In the genomic region with DNA sequence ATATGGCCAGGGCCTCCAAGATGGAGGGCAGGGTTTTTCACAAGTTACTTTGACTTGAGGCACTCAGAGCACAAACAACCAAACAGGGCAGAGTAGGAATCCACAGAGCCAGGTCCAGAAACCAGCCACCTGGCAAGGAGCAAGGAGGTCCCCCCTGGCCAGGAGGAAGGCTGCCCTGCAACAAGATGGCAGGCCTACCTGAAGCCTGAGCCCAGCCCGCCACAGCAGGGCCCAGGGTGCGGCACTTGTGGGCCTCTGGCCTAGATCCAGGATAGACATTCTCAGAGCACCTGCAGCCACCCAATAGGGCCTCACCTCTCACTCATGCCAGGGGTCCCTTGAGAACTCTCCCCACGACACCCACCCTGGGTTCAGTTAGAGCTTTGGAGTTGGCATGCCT, we compare ENCODE assay signal across 1 cellular context.
TF ChIP-seq lines count a peak whose summit lies in the region.

No MANE protein-coding gene starts in this region.

TF ChIP-seq in SK-N-SH, 30 proteins besides CTCF, POLR2A, EP300 and RAD21 (continued from another document):
- no peak for TF ChIP-seq REST (IDR thresholded peaks at IDR 0.05; ENCODE audit: low read depth, low read length)
- no peak for TF ChIP-seq ELF1 (IDR thresholded peaks at IDR 0.05)
- TF ChIP-seq, protein P1, sequence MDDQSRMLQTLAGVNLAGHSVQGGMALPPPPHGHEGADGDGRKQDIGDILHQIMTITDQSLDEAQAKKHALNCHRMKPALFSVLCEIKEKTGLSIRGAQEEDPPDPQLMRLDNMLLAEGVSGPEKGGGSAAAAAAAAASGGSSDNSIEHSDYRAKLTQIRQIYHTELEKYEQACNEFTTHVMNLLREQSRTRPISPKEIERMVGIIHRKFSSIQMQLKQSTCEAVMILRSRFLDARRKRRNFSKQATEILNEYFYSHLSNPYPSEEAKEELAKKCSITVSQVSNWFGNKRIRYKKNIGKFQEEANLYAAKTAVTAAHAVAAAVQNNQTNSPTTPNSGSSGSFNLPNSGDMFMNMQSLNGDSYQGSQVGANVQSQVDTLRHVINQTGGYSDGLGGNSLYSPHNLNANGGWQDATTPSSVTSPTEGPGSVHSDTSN (IDR thresholded peaks at IDR 0.05), result no peak
- TF ChIP-seq FOSL2 (IDR thresholded peaks at IDR 0.05; ENCODE audit: borderline replicate concordance, low read depth), result no peak
- TF ChIP-seq, protein P2, sequence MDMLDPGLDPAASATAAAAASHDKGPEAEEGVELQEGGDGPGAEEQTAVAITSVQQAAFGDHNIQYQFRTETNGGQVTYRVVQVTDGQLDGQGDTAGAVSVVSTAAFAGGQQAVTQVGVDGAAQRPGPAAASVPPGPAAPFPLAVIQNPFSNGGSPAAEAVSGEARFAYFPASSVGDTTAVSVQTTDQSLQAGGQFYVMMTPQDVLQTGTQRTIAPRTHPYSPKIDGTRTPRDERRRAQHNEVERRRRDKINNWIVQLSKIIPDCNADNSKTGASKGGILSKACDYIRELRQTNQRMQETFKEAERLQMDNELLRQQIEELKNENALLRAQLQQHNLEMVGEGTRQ (IDR thresholded peaks at IDR 0.05; ENCODE audit: borderline replicate concordance, low read depth, low read length), result no peak
- no peak for TF ChIP-seq SMC3 (IDR thresholded peaks at IDR 0.05; ENCODE audit: low read depth, low read length)
- no peak for TF ChIP-seq SIN3A (IDR thresholded peaks at IDR 0.05; ENCODE audit: borderline replicate concordance, low read depth, low read length)
- no peak for TF ChIP-seq TAF1 (IDR thresholded peaks at IDR 0.05; ENCODE audit: borderline replicate concordance, low read depth, low read length)
- TF ChIP-seq, protein P3, sequence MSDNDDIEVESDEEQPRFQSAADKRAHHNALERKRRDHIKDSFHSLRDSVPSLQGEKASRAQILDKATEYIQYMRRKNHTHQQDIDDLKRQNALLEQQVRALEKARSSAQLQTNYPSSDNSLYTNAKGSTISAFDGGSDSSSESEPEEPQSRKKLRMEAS (IDR thresholded peaks at IDR 0.05; ENCODE audit: low read depth), result no peak
- TF ChIP-seq, protein P4, sequence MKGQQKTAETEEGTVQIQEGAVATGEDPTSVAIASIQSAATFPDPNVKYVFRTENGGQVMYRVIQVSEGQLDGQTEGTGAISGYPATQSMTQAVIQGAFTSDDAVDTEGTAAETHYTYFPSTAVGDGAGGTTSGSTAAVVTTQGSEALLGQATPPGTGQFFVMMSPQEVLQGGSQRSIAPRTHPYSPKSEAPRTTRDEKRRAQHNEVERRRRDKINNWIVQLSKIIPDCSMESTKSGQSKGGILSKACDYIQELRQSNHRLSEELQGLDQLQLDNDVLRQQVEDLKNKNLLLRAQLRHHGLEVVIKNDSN (IDR thresholded peaks at IDR 0.05; ENCODE audit: borderline replicate concordance, low read depth), result no peak
TF ChIP-seq in SK-N-SH: peak in this region for 0.
